Comparison of ENCODE assay signal across 1 cellular context in the genomic region with DNA sequence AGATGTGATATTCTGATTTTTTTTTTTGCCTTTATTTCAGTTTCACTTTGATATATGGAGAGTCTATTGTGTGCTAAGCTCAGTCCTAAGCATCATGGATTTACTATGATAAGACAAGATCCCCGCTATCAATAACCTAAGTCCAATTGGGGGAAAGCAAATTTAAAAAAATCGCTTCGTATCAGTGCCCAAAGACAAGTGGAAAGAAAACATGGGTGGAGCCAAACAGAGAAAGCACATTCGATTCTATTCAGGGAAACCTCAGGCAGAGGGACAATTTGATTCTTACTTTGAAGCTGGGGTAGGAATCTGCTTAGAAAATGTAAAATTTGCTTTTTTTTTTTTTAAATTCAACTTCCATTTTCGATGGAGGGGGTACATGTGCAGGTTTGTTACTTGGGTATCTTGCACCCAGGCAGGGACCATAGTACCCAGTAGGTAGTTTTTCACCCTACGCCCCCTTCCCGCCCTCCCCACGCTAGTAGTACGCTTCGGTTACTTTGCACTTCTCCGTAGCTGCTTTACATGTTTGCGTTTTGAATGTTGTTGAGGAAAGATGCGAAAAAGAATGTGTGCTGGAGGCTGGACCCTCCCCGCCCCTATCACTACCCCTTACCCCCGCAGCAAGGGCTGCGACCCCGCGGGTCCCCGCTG.
TF ChIP-seq lines count a peak whose summit lies in the region.

No MANE protein-coding gene starts in this region.

TF ChIP-seq in WTC11, 78 proteins besides CTCF, POLR2A, EP300 and RAD21 (continued from another document):
- TF ChIP-seq, protein P1, sequence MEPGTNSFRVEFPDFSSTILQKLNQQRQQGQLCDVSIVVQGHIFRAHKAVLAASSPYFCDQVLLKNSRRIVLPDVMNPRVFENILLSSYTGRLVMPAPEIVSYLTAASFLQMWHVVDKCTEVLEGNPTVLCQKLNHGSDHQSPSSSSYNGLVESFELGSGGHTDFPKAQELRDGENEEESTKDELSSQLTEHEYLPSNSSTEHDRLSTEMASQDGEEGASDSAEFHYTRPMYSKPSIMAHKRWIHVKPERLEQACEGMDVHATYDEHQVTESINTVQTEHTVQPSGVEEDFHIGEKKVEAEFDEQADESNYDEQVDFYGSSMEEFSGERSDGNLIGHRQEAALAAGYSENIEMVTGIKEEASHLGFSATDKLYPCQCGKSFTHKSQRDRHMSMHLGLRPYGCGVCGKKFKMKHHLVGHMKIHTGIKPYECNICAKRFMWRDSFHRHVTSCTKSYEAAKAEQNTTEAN (CRISPR knock-in tag; IDR thresholded peaks at IDR 0.05), result no peak
